15 cellular contexts compared by ENCODE assay signal in genomic region chr3:50164481-50164880, GRCh38. TPM values are rescaled to one million over a fixed set of nuclear protein-coding genes. Genes with fewer than 3 reads are reported as not detected.
DNase-seq lines count a peak whose midpoint lies in the region; ATAC-seq and TF ChIP-seq lines count a peak whose summit lies in the region.
"Had no signal": no experiment of that assay in that cellular context is flagged by ENCODE, and none has a peak within 500 bp of the region (broad histone marks: within the 10 kb centered on the region; RNA-seq: fewer than 3 reads in every experiment).

No MANE protein-coding gene starts in this region.

- TF ChIP-seq POLR2A in spleen (IDR thresholded peaks at IDR 0.05) = no peak

- H3K4me3 ChIP-seq in GM23338 = no peak overlapping the region
- peak overlapping the region in 1 of 2 donors; percentile 43 for H3K4me3 ChIP-seq in ascending aorta
- no peak overlapping the region for H3K4me3 ChIP-seq in spleen
- no peak overlapping the region for H3K4me3 ChIP-seq in colonic mucosa

- peaks cover 47% of the 10 kb centered on the region for H3K4me1 Mint-ChIP-seq in GM23338
- H3K4me1 Mint-ChIP-seq: activated naive CD4-positive, alpha-beta T cell treated with anti-CD3 and anti-CD28 coated beads, Interleukin-2, amount 50 U/mL, for 24 hours had no signal

- no peaks in the 10 kb centered on the region for H3K9me2 ChIP-seq in GM23338 (ENCODE audit: insufficient read depth)

- H3K9me3 ChIP-seq in ascending aorta (no peaks in the 10 kb centered on the region), spleen (no peaks in the 10 kb centered on the region), colonic mucosa (no peaks in the 10 kb centered on the region)

- peak overlapping the region; percentile 65; the same call in 1 of the 2 replicates for H3K27ac Mint-ChIP-seq in GM23338
- H3K27ac Mint-ChIP-seq: activated naive CD4-positive, alpha-beta T cell treated with anti-CD3 and anti-CD28 coated beads, Interleukin-2, amount 50 U/mL, for 24 hours had no signal

- H3K36me3 ChIP-seq in GM23338 (ENCODE audit: insufficient read depth) = peaks cover 12% of the 10 kb centered on the region; the same call in 1 of the 2 replicates
- H3K36me3 ChIP-seq in ascending aorta = no peaks in the 10 kb centered on the region
- no peaks in the 10 kb centered on the region for H3K36me3 ChIP-seq in spleen
- no peaks in the 10 kb centered on the region for H3K36me3 ChIP-seq in colonic mucosa

- H3K9ac ChIP-seq in colonic mucosa (ENCODE audit: low read depth in 2 of 2, low read length in 2 of 2) = peak overlapping the region in 1 of 2 donors; percentile 14

- H3K27me3 ChIP-seq in GM23338 (ENCODE audit: insufficient read depth) (no peaks in the 10 kb centered on the region), ascending aorta (no peaks in the 10 kb centered on the region), layer of hippocampus (ENCODE audit: control insufficient read depth, insufficient read depth, low read length) (no peaks in the 10 kb centered on the region), spleen (replicated peaks in 1 of 7) (no peaks in the 10 kb centered on the region), colonic mucosa (no peaks in the 10 kb centered on the region)

- no peaks in the 10 kb centered on the region for H3F3A ChIP-seq in GM23338 (replicated peaks; ENCODE audit: low read depth)

- H3K36me3 Mint-ChIP-seq in GM23338 (ENCODE audit: low read depth) = peaks cover 31% of the 10 kb centered on the region; the same call in 2 of the 3 replicates
- H3K36me3 Mint-ChIP-seq: activated naive CD4-positive, alpha-beta T cell treated with anti-CD3 and anti-CD28 coated beads, Interleukin-2, amount 50 U/mL, for 24 hours had no signal

- H2AFZ ChIP-seq in GM23338 = no peak overlapping the region

- H3K9me3 Mint-ChIP-seq in GM23338 = no peaks in the 10 kb centered on the region
- H3K9me3 Mint-ChIP-seq: activated naive CD4-positive, alpha-beta T cell treated with anti-CD3 and anti-CD28 coated beads, Interleukin-2, amount 50 U/mL, for 24 hours had no signal

- H3K27me3 Mint-ChIP-seq in GM23338 (ENCODE audit: insufficient read depth, low read depth, poor library complexity) = peaks cover 7% of the 10 kb centered on the region

- no peak overlapping the region; the same call in 2 of the 3 replicates for H3K4me3 Mint-ChIP-seq in GM23338
- H3K4me3 Mint-ChIP-seq: activated naive CD4-positive, alpha-beta T cell treated with anti-CD3 and anti-CD28 coated beads, Interleukin-2, amount 50 U/mL, for 24 hours had no signal

- no peak overlapping the region for H3K4me2 ChIP-seq in GM23338

- H3K4me1 ChIP-seq in GM23338 (ENCODE audit: insufficient read depth) (peaks cover 33% of the 10 kb centered on the region), ascending aorta (peaks cover 30 to 86% of the 10 kb centered on the region in 2 donors), spleen (peaks cover 26 to 100% (median 79%) of the 10 kb centered on the region in 6 donors), colonic mucosa (peaks cover 29% of the 10 kb centered on the region)

- peaks cover 24% of the 10 kb centered on the region for H3K79me2 ChIP-seq in GM23338 (replicated peaks; ENCODE audit: insufficient read depth)

- peaks cover 3% of the 10 kb centered on the region; the same call in 1 of the 2 replicates for H4K20me1 ChIP-seq in GM23338 (replicated peaks; ENCODE audit: insufficient read depth)

- no peak for ATAC-seq in GM23338
- no peak for ATAC-seq in GM19455 (IDR thresholded peaks at IDR 0.05; ENCODE audit: unreplicated experiment)
- ATAC-seq: HCT116 had no signal

- 53 to 68% (median 57%) methylated on average over 1 of the region's 1 CpG for WGBS in spleen, 5 donors

- H3K27ac ChIP-seq in GM23338 (ENCODE audit: low read depth) (0 out of 2 replicates have a peak overlapping the region, but pooled peaks have one; percentile 59), ascending aorta (peak overlapping the region; percentile 88 to 94), layer of hippocampus (ENCODE audit: low read depth, low read length) (peak overlapping the region; percentile 52), spleen (peak overlapping the region in 5 of 8 donors; percentile 73 to 82 (median 77)), colonic mucosa (no peak overlapping the region)

- DNase-seq in GM23338 (ENCODE audit: low spot score) (no peak), ascending aorta (ENCODE audit: low spot score in 2 of 2) (no peak), spleen (no peak), NCI-H2171 (lab: John Stamatoyannopoulos, UW) (no peak), RKO (ENCODE audit: low spot score) (no peak), colonic mucosa (no peak)
- DNase-seq: foreskin melanocyte; NCI-H524; SHP77; stimulated activated CD4-positive, alpha-beta T cell treated with anti-CD3 and anti-CD28 coated beads, Interleukin-1b, Interleukin-23, amount 100 ng/mL, for 48 hours had no signal

- intact Hi-C loops in ascending aorta (cut with DNase I) = loop anchor here (5.0 kb wide), 1 partner anchor 662 kb away; no protein-coding TSS in a partner anchor
- intact Hi-C loops in spleen (cut with DNase I; ENCODE audit: low total_unique reads) = no loop called here
- intact Hi-C loops in colonic mucosa (cut with DNase I) = no loop called here

- TF ChIP-seq CTCF in GM23338 (conservative IDR thresholded peaks at IDR 0.05; ENCODE audit: low read depth in 2 of 2) = no peak
- no peak for TF ChIP-seq CTCF in ascending aorta (IDR thresholded peaks at IDR 0.05)
- TF ChIP-seq CTCF in spleen (IDR thresholded peaks at IDR 0.05 in 8 of 11, conservative IDR thresholded peaks at IDR 0.05 in 3 of 11) = no peak
- TF ChIP-seq CTCF in colonic mucosa (IDR thresholded peaks at IDR 0.05) = no peak

TF ChIP-seq in GM23338, 12 proteins besides CTCF, POLR2A, EP300 and RAD21 (continues in another document):
- TF ChIP-seq POLR2AphosphoS5 (IDR thresholded peaks at IDR 0.05; ENCODE audit: low read depth) (no peak), EZH2phosphoT487 (IDR thresholded peaks at IDR 0.05; ENCODE audit: unreplicated experiment) (no peak)

RNA-seq across cellular contexts. Expression of gene SEMA3F, which starts 9.4 kb away (rescaled TPM):
- 32.6 and 67.6 TPM in 2 replicates for total RNA-seq in GM23338 (2014; rRNA removed; shearing (Covaris generic))
- polyA plus RNA-seq in GM23338 (2016; fragmentation: Nextera tagmentation; extraction: Ambion mirVana) (2.3 and 2.8 TPM in 2 replicates), spleen (10 to 100 TPM; 16.9 to 34.2 (median 31.7) TPM)
- total RNA-seq in ascending aorta (75.0 TPM), spleen (100 to 1,000 TPM in 3 of 7 donors, 10 to 100 TPM in 4; 56.1 to 205 (median 98.8) TPM), colonic mucosa (10 to 100 TPM; 14.7 to 24.0 TPM)

RNA-seq across cellular contexts. Expression of gene GNAT1, which starts 26.9 kb away (rescaled TPM):
- not detected in 2 replicates for total RNA-seq in GM23338 (2014; rRNA removed; shearing (Covaris generic))
- not detected in 2 replicates for polyA plus RNA-seq in GM23338 (2016; fragmentation: Nextera tagmentation; extraction: Ambion mirVana)
- total RNA-seq in ascending aorta = 4.7 TPM
- total RNA-seq in spleen = under 1 TPM in 2 of 7 donors, not detected in 5; 0.18 to 0.44 TPM
- polyA plus RNA-seq in spleen = under 1 TPM in 1 of 3 donors, not detected in 2; 0.05 TPM
- not detected for total RNA-seq in colonic mucosa
- total RNA-seq: activated CD8-positive, alpha-beta memory T cell treated with anti-CD3 and anti-CD28 coated beads for 36 hours had no signal

RNA-seq across cellular contexts. Expression of gene SLC38A3, which starts 40.6 kb away (rescaled TPM):
- 0.28 and 3.0 TPM in 2 replicates for total RNA-seq in GM23338 (2014; rRNA removed; shearing (Covaris generic))
- polyA plus RNA-seq in GM23338 (2016; fragmentation: Nextera tagmentation; extraction: Ambion mirVana) (0.68 and 1.3 TPM in 2 replicates), spleen (under 1 TPM in 2 of 3 donors, not detected in 1; 0.02 to 0.07 TPM)
- total RNA-seq in ascending aorta (not detected), spleen (not detected), colonic mucosa (under 1 TPM; 0.24 to 0.40 TPM)
